In genomic region chr20:54477556-54477955, GRCh38 we compare ENCODE assay signal across 23 cellular contexts. TPM values are rescaled to one million over a fixed set of nuclear protein-coding genes. Genes with fewer than 3 reads are reported as not detected.
DNase-seq lines count a peak whose midpoint lies in the region; ATAC-seq and TF ChIP-seq lines count a peak whose summit lies in the region.
"Had no signal": no experiment of that assay in that cellular context is flagged by ENCODE, and none has a peak within 500 bp of the region (broad histone marks: within the 10 kb centered on the region; RNA-seq: fewer than 3 reads in every experiment).

No MANE protein-coding gene starts in this region.

- POLR2A ChIA-PET in A673 (lab: Charles Lee; ENCODE audit: low non-redundant PET): no interaction called here

- peak overlapping the region; percentile 25 for H3K27ac ChIP-seq in A673 (ENCODE audit: low read depth, low read length, poor library complexity, severe bottlenecking)
- H3K27ac ChIP-seq in HUES64 (ENCODE audit: low read depth, low read length): no peak overlapping the region
- no peak overlapping the region for H3K27ac ChIP-seq in dorsolateral prefrontal cortex
- H3K27ac ChIP-seq: esophagus squamous epithelium, lower lobe of right lung, vagina had no signal

- no peak overlapping the region for H3K9ac ChIP-seq in HUES64 (ENCODE audit: low read depth, low read length)
- no peak overlapping the region for H3K9ac ChIP-seq in iPS-15b (ENCODE audit: low read depth, low read length)

- no TSS peak for BruUV-seq in A673 (replicated peaks; lab: Mats Ljungman, UMichigan)

- intact Hi-C loops in A673 (cut with micrococcal nuclease; ENCODE audit: unreplicated experiment): loop anchor here (5.0 kb wide), 2 partner anchors 145 to 260 kb away; no protein-coding TSS in a partner anchor
- intact Hi-C loops in dorsolateral prefrontal cortex (cut with DNase I): loop anchor here in 1 of 2 donors (5.0 to 10.0 kb wide), 2 partner anchors 167 to 255 kb away; no protein-coding TSS in a partner anchor

- H3K9me3 ChIP-seq in A673 (ENCODE audit: low read depth, low read length, poor library complexity, severe bottlenecking) (no peaks in the 10 kb centered on the region), HUES64 (ENCODE audit: insufficient read depth, low read depth, low read length) (no peaks in the 10 kb centered on the region), iPS-15b (ENCODE audit: control insufficient read depth, insufficient read depth, low read length) (no peaks in the 10 kb centered on the region)
- H3K9me3 ChIP-seq: esophagus squamous epithelium, lower lobe of right lung, vagina had no signal

- H3K4me3 ChIP-seq in A673 (ENCODE audit: low read depth, low read length, poor library complexity, severe bottlenecking): peak overlapping the region; percentile 61
- H3K4me3 ChIP-seq in HUES64 (ENCODE audit: low read length): peak overlapping the region; percentile 99
- peak overlapping the region in 50 of 59 donors; percentile 1 to 80 (median 68) for H3K4me3 ChIP-seq in dorsolateral prefrontal cortex
- H3K4me3 ChIP-seq in iPS-15b (ENCODE audit: low read depth, low read length): peak overlapping the region; percentile 88
- H3K4me3 ChIP-seq: lower lobe of right lung, vagina had no signal

- CTCF ChIA-PET in A673 (lab: Charles Lee): interaction anchor here (0.6 kb wide), 1 partner anchor 210 kb away, joined by 3 read pairs; no protein-coding TSS in a partner anchor

- no peak for ATAC-seq in HG03520 (IDR thresholded peaks at IDR 0.05; ENCODE audit: unreplicated experiment)
- ATAC-seq: activated naive CD8-positive, alpha-beta T cell treated with anti-CD3 and anti-CD28 coated beads, Interleukin-2, amount 50 U/mL, for 24 hours; lower lobe of right lung; T-cell had no signal

- H3K36me3 ChIP-seq in A673 (ENCODE audit: insufficient read depth, low read length, poor library complexity, severe bottlenecking): no peaks in the 10 kb centered on the region
- H3K36me3 ChIP-seq in HUES64 (ENCODE audit: insufficient read depth, low read length): no peaks in the 10 kb centered on the region
- H3K36me3 ChIP-seq in iPS-15b (ENCODE audit: control insufficient read depth, insufficient read depth, low read length): no peaks in the 10 kb centered on the region
- H3K36me3 ChIP-seq: esophagus squamous epithelium, lower lobe of right lung, vagina had no signal

- TF ChIP-seq CTCF in A673 (conservative IDR thresholded peaks at IDR 0.05; ENCODE audit: low read depth, low read length): no peak
- TF ChIP-seq CTCF in dorsolateral prefrontal cortex (IDR thresholded peaks at IDR 0.05 in 54 of 56, conservative IDR thresholded peaks at IDR 0.05 in 2 of 56; ENCODE audit: low read depth in 1 of 56, partially characterized antibody in 56 of 56): no peak

- H3K4me1 ChIP-seq in A673 (ENCODE audit: insufficient read depth, low read length, poor library complexity, severe bottlenecking) (peaks cover 30% of the 10 kb centered on the region), HUES64 (ENCODE audit: insufficient read depth, low read length) (peaks cover 31% of the 10 kb centered on the region), iPS-15b (ENCODE audit: control insufficient read depth, insufficient read depth, low read length) (peaks cover 3% of the 10 kb centered on the region)

- DNase-seq in A673 (ENCODE audit: low spot score) (no peak), dorsolateral prefrontal cortex (no peak), DMS153 (lab: John Stamatoyannopoulos, UW) (no peak), dermis blood vessel endothelial cell (no peak)
- DNase-seq in activated naive CD4-positive, alpha-beta T cell treated with Interleukin-2 at 50 U/mL for 16 hours: no peak
- DNase-seq: ACHN; activated CD4-positive, alpha-beta T cell treated with anti-CD3 and anti-CD28 coated beads, Interleukin-2, amount 50 U/mL, for 1 hour; activated effector memory CD4-positive, alpha-beta T cell treated with Interleukin-2 at 50 U/mL for 16 hours; activated naive CD8-positive, alpha-beta T cell treated with anti-CD3 and anti-CD28 coated beads, Interleukin-2, amount 50 U/mL, for 24 hours; esophagus squamous epithelium; islet precursor cell; lower lobe of right lung; NCI-H1694; NCI-H2171 treated with DMSO at 0.1 percent for 48 hours; NCI-H526; occipital lobe; T-cell had no signal

- H3K27me3 ChIP-seq in A673 (replicated peaks; ENCODE audit: insufficient read depth, low read depth, low read length, poor library complexity) (no peaks in the 10 kb centered on the region), HUES64 (ENCODE audit: insufficient read depth, low read length) (peaks cover 42% of the 10 kb centered on the region), dorsolateral prefrontal cortex (peaks cover 0 to 74% (median 6%) of the 10 kb centered on the region in 45 donors), iPS-15b (ENCODE audit: control insufficient read depth, insufficient read depth, low read length) (peaks cover 26% of the 10 kb centered on the region)
- H3K27me3 ChIP-seq: vagina had no signal

RNA-seq across cellular contexts. Expression of gene DOK5, which starts 2.2 kb away (rescaled TPM):
- total RNA-seq in A673 (2021) (4.9 and 5.4 TPM in 2 replicates), dorsolateral prefrontal cortex (10 to 100 TPM in 118 of 120 experiments, 1 to 10 TPM in 2; 7.7 to 33.3 (median 15.9) TPM), dermis blood vessel endothelial cell (0.34 and 0.51 TPM in 2 replicates)
- 6.7 TPM for polyA plus RNA-seq in HUES64 (2013, experiment 1 of 2)
- polyA plus RNA-seq in HUES64 (2013, experiment 2 of 2): 7.7 TPM
- total RNA-seq: bronchial epithelial cell, T-cell had no signal
- polyA plus RNA-seq: CD14-positive monocyte had no signal
